19 cellular contexts compared by ENCODE assay signal in the genomic region with DNA sequence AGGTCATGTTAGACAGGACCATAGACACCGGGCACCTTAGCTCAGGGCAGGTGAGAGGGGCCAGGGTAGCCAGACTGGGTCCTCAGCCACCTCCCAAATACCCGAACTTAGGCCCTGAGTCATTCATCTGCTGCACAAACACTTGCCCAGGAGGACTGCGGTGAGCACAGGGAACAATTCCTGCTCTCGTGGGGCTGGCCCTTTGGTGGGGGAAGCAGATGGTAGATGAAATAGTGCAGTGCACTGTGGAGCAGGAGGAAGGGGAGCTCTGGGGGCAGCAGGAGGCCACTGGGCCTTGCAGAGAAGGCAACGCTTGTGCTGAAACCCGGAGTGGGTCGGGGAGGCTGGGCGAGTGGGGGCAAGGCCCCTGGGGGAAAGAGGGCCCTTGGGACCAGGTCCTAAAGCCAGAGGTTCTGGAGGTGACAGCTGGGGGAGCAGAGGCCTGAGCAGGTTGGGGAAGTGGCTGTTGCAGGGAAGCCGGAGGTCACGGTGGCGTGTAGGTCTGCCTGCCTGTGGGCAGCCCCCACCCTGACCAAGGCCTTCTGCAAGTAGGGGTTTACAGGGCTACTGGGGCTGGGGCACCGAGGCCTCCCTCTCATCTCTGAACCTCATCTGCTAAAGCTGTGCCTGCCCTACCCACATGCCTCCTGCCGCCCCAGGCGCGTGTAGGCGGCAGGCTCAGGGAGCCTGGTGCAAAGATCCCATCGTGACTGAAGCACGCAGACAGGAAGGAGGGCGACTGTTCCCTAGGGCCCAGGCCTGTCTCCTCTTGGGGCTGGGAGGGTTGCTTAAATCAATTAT. TPM values are rescaled to one million over a fixed set of nuclear protein-coding genes. Genes with fewer than 3 reads are reported as not detected.
DNase-seq lines count a peak whose midpoint lies in the region; ATAC-seq, FAIRE-seq and TF ChIP-seq lines count a peak whose summit lies in the region.
"Had no signal": no experiment of that assay in that cellular context is flagged by ENCODE, and none has a peak within 500 bp of the region (broad histone marks: within the 10 kb centered on the region; RNA-seq: fewer than 3 reads in every experiment).

No MANE protein-coding gene starts in this region.

- no peaks in the 10 kb centered on the region for H3K4me1 ChIP-seq in HEK293 (ENCODE audit: control insufficient read depth, insufficient read depth, low read length)
- no peaks in the 10 kb centered on the region; the same call in 1 of the 2 replicates for H3K4me1 ChIP-seq in GM12878 (ENCODE audit: control insufficient read depth, insufficient read depth, low read length)
- H3K4me1 ChIP-seq in ovary (ENCODE audit: insufficient read depth): no peaks in the 10 kb centered on the region

- no peak overlapping the region for H3K4me2 ChIP-seq in GM12878 (ENCODE audit: control insufficient read depth, insufficient read depth)

- no peak overlapping the region for H3K27ac Mint-ChIP-seq in Calu3 (ENCODE audit: unreplicated experiment)
- H3K27ac Mint-ChIP-seq: T-cell, type B pancreatic cell had no signal

- peaks cover 0 to 3% of the 10 kb centered on the region in 2 experiments; a peak in 2 of 4 replicates for H3K27me3 ChIP-seq in GM12878 (replicated peaks in 1 of 2; ENCODE audit: control insufficient read depth in 2 of 2, insufficient read depth in 2 of 2, low read length in 1 of 2)
- no peaks in the 10 kb centered on the region for H3K27me3 ChIP-seq in ovary

- H3K9me3 ChIP-seq in HEK293 (ENCODE audit: control insufficient read depth, insufficient read depth, low read depth, low read length): no peaks in the 10 kb centered on the region
- no peaks in the 10 kb centered on the region for H3K9me3 ChIP-seq in GM12878 (replicated peaks; ENCODE audit: control insufficient read depth, insufficient read depth, low read length)
- H3K9me3 ChIP-seq in ovary: no peaks in the 10 kb centered on the region

- WGBS in GM12878 (ENCODE audit: insufficient coverage, insufficient replicate concordance, low lambda C conversion rate, missing lambda C conversion rate): 13% methylated on average over 19 of the region's 19 CpGs
- WGBS in ovary, 3 donors: 74 to 79% (median 77%) methylated on average over 19 of the region's 19 CpGs

- H2AFZ ChIP-seq in GM12878 (ENCODE audit: control insufficient read depth, low read depth, low read length): no peak overlapping the region

- no peak for TF ChIP-seq POLR2A in GM12878 (IDR thresholded peaks at IDR 0.05; ENCODE audit: low read depth, low read length)
- TF ChIP-seq POLR2A in ovary (IDR thresholded peaks at IDR 0.05): no peak

- FAIRE-seq in GM12878 (lab: Jason Lieb, UNC): no peak
- FAIRE-seq: GM19239 had no signal

- no peak for TF ChIP-seq CTCF in Calu3 (IDR thresholded peaks at IDR 0.05; ENCODE audit: unreplicated experiment)
- no peak for TF ChIP-seq CTCF in HEK293 (tag by site-specific recombination; IDR thresholded peaks at IDR 0.05)
- TF ChIP-seq CTCF in GM12878 (IDR thresholded peaks at IDR 0.05 in 2 of 3, conservative IDR thresholded peaks at IDR 0.05 in 1 of 3; ENCODE audit: control insufficient read depth in 2 of 3, extremely low read depth in 1 of 3, insufficient read depth in 1 of 3, low read depth in 3 of 3, low read length in 3 of 3): no peak
- TF ChIP-seq CTCF in ovary (IDR thresholded peaks at IDR 0.05): no peak

- H3K4me1 Mint-ChIP-seq in Calu3 (ENCODE audit: low read depth, unreplicated experiment): no peaks in the 10 kb centered on the region

- no peak overlapping the region for H3K4me3 ChIP-seq in HEK293 (ENCODE audit: low read depth, low read length)
- no peak overlapping the region for H3K4me3 ChIP-seq in GM12878
- H3K4me3 ChIP-seq in ovary: no peak overlapping the region

- ATAC-seq in GM12878: peak; percentile 10; the same call in 1 of the 3 replicates
- ATAC-seq in HG03378 (IDR thresholded peaks at IDR 0.05; ENCODE audit: unreplicated experiment): no peak
- ATAC-seq: HCT116, T-cell had no signal

- H3K9ac ChIP-seq in GM12878 (ENCODE audit: control insufficient read depth, insufficient read depth, low read length): no peak overlapping the region

- no peaks in the 10 kb centered on the region for H3K36me3 Mint-ChIP-seq in Calu3 (ENCODE audit: insufficient read depth, unreplicated experiment)
- H3K36me3 Mint-ChIP-seq: T-cell, type B pancreatic cell had no signal

- in situ Hi-C loops in GM12878 (cut with MboI): no loop called here

- H3K79me2 ChIP-seq in GM12878 (ENCODE audit: control insufficient read depth, insufficient read depth, low read length): no peaks in the 10 kb centered on the region

- intact Hi-C loops in Calu3 (cut with micrococcal nuclease; ENCODE audit: unreplicated experiment) (no loop called here), GM12878 (cut with micrococcal nuclease; ENCODE audit: unreplicated experiment) (no loop called here), ovary (cut with DNase I) (loop anchor here in 1 of 4 donors (10.0 kb wide), 1 partner anchor 77 kb away; the partner anchor contains the start of gene C20orf204)

- H3K27ac ChIP-seq in HEK293 (ENCODE audit: extremely low read depth, low read depth, low read length) (no peak overlapping the region), GM12878 (ENCODE audit: control insufficient read depth, insufficient read depth) (no peak overlapping the region), ovary (no peak overlapping the region)

- RAD21 ChIA-PET in GM12878 (lab: Charles Lee; ENCODE audit: unreplicated experiment): interaction anchor here (1.2 to 4.9 kb wide), 4 partner anchors 12 to 74 kb away, joined by 3 to 16 read pairs (median 4); partner anchors contain the start of gene LKAAEAR1

- no peak for TF ChIP-seq RAD21 in GM12878 (IDR thresholded peaks at IDR 0.05; ENCODE audit: insufficient read depth, low read depth, low read length)

- CTCF ChIA-PET in Calu3 (lab: Charles Lee): interaction anchor here (0.5 kb wide), 1 partner anchor 67 kb away, joined by 3 read pairs; no protein-coding TSS in a partner anchor
- CTCF ChIA-PET in HEK293 (lab: Yijun Ruan, JAX): interaction anchor here (1.8 kb wide), 1 partner anchor 9 kb away, joined by 8 read pairs; no protein-coding TSS in a partner anchor
- CTCF ChIA-PET in GM12878 (lab: Yijun Ruan, JAX): interaction anchor here (0.8 to 2.3 kb wide), 5 partner anchors 8 to 132 kb away, joined by 3 to 16 read pairs (median 4); no protein-coding TSS in a partner anchor

- peaks cover 94% of the 10 kb centered on the region for H3K27me3 Mint-ChIP-seq in Calu3 (ENCODE audit: unreplicated experiment)

- no TSS peak for BruUV-seq in Calu3 (replicated peaks; lab: Mats Ljungman, UMichigan)
- no TSS peak for BruUV-seq in GM12878 (replicated peaks; lab: Mats Ljungman, UMichigan)

- POLR2A ChIA-PET in HEK293 (lab: Yijun Ruan, JAX): no interaction called here
- POLR2A ChIA-PET in GM12878 (lab: Charles Lee): no interaction called here

- SMC1A ChIA-PET in GM12878 (lab: Charles Lee; ENCODE audit: uncharacterized antibody, unreplicated experiment): interaction anchor here (0.8 to 1.4 kb wide), 3 partner anchors 8 to 29 kb away, joined by 3 to 5 read pairs (median 3); no protein-coding TSS in a partner anchor

- no peak for TF ChIP-seq EP300 in GM12878 (IDR thresholded peaks at IDR 0.05; ENCODE audit: borderline replicate concordance in 1 of 2, control insufficient read depth in 1 of 2, low read depth in 2 of 2, low read length in 2 of 2)
- TF ChIP-seq EP300 in ovary (IDR thresholded peaks at IDR 0.05): no peak

- H3K9me3 Mint-ChIP-seq in Calu3 (ENCODE audit: low read depth, unreplicated experiment): no peaks in the 10 kb centered on the region
- H3K9me3 Mint-ChIP-seq: T-cell, type B pancreatic cell had no signal

- no peaks in the 10 kb centered on the region for H4K20me1 ChIP-seq in GM12878 (ENCODE audit: control insufficient read depth, insufficient read depth)

- H3K36me3 ChIP-seq in HEK293 (ENCODE audit: control insufficient read depth in 2 of 2, insufficient read depth in 1 of 2, low read length in 2 of 2): no peaks in the 10 kb centered on the region
- H3K36me3 ChIP-seq in GM12878 (ENCODE audit: control insufficient read depth in 2 of 2, insufficient read depth in 2 of 2, low read length in 1 of 2): no peaks in the 10 kb centered on the region
- no peaks in the 10 kb centered on the region for H3K36me3 ChIP-seq in ovary

- DNase-seq in Calu3 (peak; percentile 7), GM12878 (ENCODE audit: low read depth, low spot score) (no peak), ovary (peak in 3 of 5 donors; percentile 1 to 19 (median 3)), activated gamma-delta T cell treated with Interleukin-2 at 50 U/mL for 16 hours (no peak), NCI-H2227 (lab: John Stamatoyannopoulos, UW; ENCODE audit: unreplicated experiment) (no peak)
- no peak for DNase-seq in effector CD4-positive, alpha-beta T cell
- DNase-seq: amygdala; COR-L47; kidney glomerular epithelial cell; NCI-H1417; NK-92 treated with Interleukin-12 subunit alpha and Interleukin-12 subunit beta, amount 100 ng/mL, for 24 hours had no signal

- no peak overlapping the region for H3K4me3 Mint-ChIP-seq in Calu3 (ENCODE audit: low read depth, unreplicated experiment)
- H3K4me3 Mint-ChIP-seq: T-cell, type B pancreatic cell had no signal

RNA-seq across cellular contexts. Expression of gene NPBWR2, which starts 4.7 kb away (rescaled TPM):
- total RNA-seq in Calu3 (2022): not detected in 2 replicates
- total RNA-seq in GM12878 (2013; cell fraction: nucleolus; rRNA removed): not detected in 2 replicates
- not detected in 2 replicates for total RNA-seq in GM12878 (2014; rRNA removed)
- total RNA-seq in GM12878 (2014; rRNA removed; fragmentation: Illumina TruSeq; extraction: Trizol): not detected in 2 replicates
- not detected in 2 replicates for total RNA-seq in GM12878 (2021)
- polyA plus RNA-seq in GM12878 (2011; ENCODE audit: low read depth): not detected
- polyA plus RNA-seq in GM12878 (2011; rRNA removed): not detected in 2 replicates
- not detected in 2 replicates for polyA plus RNA-seq in GM12878 (2011; cell fraction: cytosol; rRNA removed)
- polyA plus RNA-seq in GM12878 (2011; cell fraction: nucleus; rRNA removed): 0.07 TPM in 1 of 2 replicates, not detected in the other
- polyA plus RNA-seq in GM12878 (2012): not detected in 2 replicates
- not detected in 2 replicates for polyA plus RNA-seq in GM12878 (2014; fragmentation: Illumina TruSeq; extraction: Trizol)
- not detected for polyA plus RNA-seq in GM12878 (2014; fragmentation: Nextera tagmentation; extraction: Ambion mirVana)
- not detected in 2 replicates for polyA plus RNA-seq in GM12878 (2014; rRNA removed)
- polyA plus RNA-seq in GM12878 (2016; fragmentation: Nextera tagmentation; extraction: Ambion mirVana): not detected
- polyA minus RNA-seq in GM12878 (2011; rRNA and poly(A)+ RNA removed): not detected in 2 replicates
- polyA minus RNA-seq in GM12878 (2011; cell fraction: cytosol; rRNA and poly(A)+ RNA removed): not detected in 2 replicates
- 0.24 TPM in 1 of 2 replicates, not detected in the other for polyA minus RNA-seq in GM12878 (2011; cell fraction: nucleus; rRNA and poly(A)+ RNA removed)
- not detected for total RNA-seq in ovary
- not detected for polyA plus RNA-seq in ovary
- total RNA-seq: activated CD8-positive, alpha-beta memory T cell treated with anti-CD3 and anti-CD28 coated beads for 36 hours; T-cell had no signal
- polyA plus RNA-seq: neural cell had no signal

RNA-seq across cellular contexts. Expression of gene LKAAEAR1, which starts 27.8 kb away (rescaled TPM):
- total RNA-seq in Calu3 (2022) (not detected in 2 replicates), GM12878 (2014; rRNA removed) (not detected in 2 replicates), GM12878 (2014; rRNA removed; fragmentation: Illumina TruSeq; extraction: Trizol) (not detected in 2 replicates), GM12878 (2021) (not detected in 2 replicates), ovary (10 to 100 TPM in 1 of 7 donors, not detected in 6; 10.5 TPM)
- not detected in 2 replicates for total RNA-seq in GM12878 (2013; cell fraction: nucleolus; rRNA removed)
- not detected for polyA plus RNA-seq in GM12878 (2011; ENCODE audit: low read depth)
- polyA plus RNA-seq in GM12878 (2011; rRNA removed) (not detected in 2 replicates), GM12878 (2014; fragmentation: Illumina TruSeq; extraction: Trizol) (not detected in 2 replicates), GM12878 (2014; fragmentation: Nextera tagmentation; extraction: Ambion mirVana) (not detected), GM12878 (2014; rRNA removed) (not detected in 2 replicates), GM12878 (2016; fragmentation: Nextera tagmentation; extraction: Ambion mirVana) (not detected), ovary (not detected)
- polyA plus RNA-seq in GM12878 (2011; cell fraction: cytosol; rRNA removed): not detected in 2 replicates
- polyA plus RNA-seq in GM12878 (2011; cell fraction: nucleus; rRNA removed): not detected in 2 replicates
- not detected in 2 replicates for polyA plus RNA-seq in GM12878 (2012)
- polyA minus RNA-seq in GM12878 (2011; rRNA and poly(A)+ RNA removed): not detected in 2 replicates
- polyA minus RNA-seq in GM12878 (2011; cell fraction: cytosol; rRNA and poly(A)+ RNA removed): not detected in 2 replicates
- not detected in 2 replicates for polyA minus RNA-seq in GM12878 (2011; cell fraction: nucleus; rRNA and poly(A)+ RNA removed)

RNA-seq across cellular contexts. Expression of gene OPRL1, which starts 32.2 kb away (rescaled TPM):
- total RNA-seq in Calu3 (2022) (0.17 and 0.33 TPM in 2 replicates), GM12878 (2014; rRNA removed) (0.34 and 0.38 TPM in 2 replicates), GM12878 (2014; rRNA removed; fragmentation: Illumina TruSeq; extraction: Trizol) (0.09 and 0.14 TPM in 2 replicates), GM12878 (2021) (0.41 and 0.51 TPM in 2 replicates), ovary (under 1 TPM; 0.12 to 0.80 (median 0.43) TPM)
- total RNA-seq in GM12878 (2013; cell fraction: nucleolus; rRNA removed): 0.69 and 0.71 TPM in 2 replicates
- 0.29 TPM for polyA plus RNA-seq in GM12878 (2011; ENCODE audit: low read depth)
- polyA plus RNA-seq in GM12878 (2011; rRNA removed) (0.14 and 0.38 TPM in 2 replicates), GM12878 (2014; fragmentation: Illumina TruSeq; extraction: Trizol) (0.15 TPM in 1 of 2 replicates, not detected in the other), GM12878 (2014; fragmentation: Nextera tagmentation; extraction: Ambion mirVana) (under 1 TPM in 1 of 2 experiments, not detected in 1; 0.04 TPM), GM12878 (2014; rRNA removed) (0.27 and 0.36 TPM in 2 replicates), GM12878 (2016; fragmentation: Nextera tagmentation; extraction: Ambion mirVana) (under 1 TPM; 0.12 to 0.24 TPM), ovary (under 1 TPM; 0.25 to 0.62 TPM)
- 0.42 and 0.48 TPM in 2 replicates for polyA plus RNA-seq in GM12878 (2011; cell fraction: cytosol; rRNA removed)
- polyA plus RNA-seq in GM12878 (2011; cell fraction: nucleus; rRNA removed): 0.97 and 1.1 TPM in 2 replicates
- polyA plus RNA-seq in GM12878 (2012): 0.58 and 0.86 TPM in 2 replicates
- 0.37 and 0.88 TPM in 2 replicates for polyA minus RNA-seq in GM12878 (2011; rRNA and poly(A)+ RNA removed)
- 0.31 TPM in 1 of 2 replicates, not detected in the other for polyA minus RNA-seq in GM12878 (2011; cell fraction: cytosol; rRNA and poly(A)+ RNA removed)
- polyA minus RNA-seq in GM12878 (2011; cell fraction: nucleus; rRNA and poly(A)+ RNA removed): 0.19 and 0.24 TPM in 2 replicates

RNA-seq across cellular contexts. Expression of gene RGS19, which starts 32.7 kb away (rescaled TPM):
- total RNA-seq in Calu3 (2022) (17.2 and 17.8 TPM in 2 replicates), GM12878 (2014; rRNA removed) (56.0 and 62.4 TPM in 2 replicates), GM12878 (2014; rRNA removed; fragmentation: Illumina TruSeq; extraction: Trizol) (15.2 and 15.3 TPM in 2 replicates), GM12878 (2021) (47.1 and 51.0 TPM in 2 replicates), ovary (1 to 10 TPM; 3.3 to 7.6 (median 4.6) TPM)
- total RNA-seq in GM12878 (2013; cell fraction: nucleolus; rRNA removed): 36.2 and 39.2 TPM in 2 replicates
- polyA plus RNA-seq in GM12878 (2011; ENCODE audit: low read depth): 7.5 TPM
- polyA plus RNA-seq in GM12878 (2011; rRNA removed) (22.6 and 34.7 TPM in 2 replicates), GM12878 (2014; fragmentation: Illumina TruSeq; extraction: Trizol) (4.7 and 9.6 TPM in 2 replicates), GM12878 (2014; fragmentation: Nextera tagmentation; extraction: Ambion mirVana) (1 to 10 TPM in 1 of 2 experiments, under 1 TPM in 1; 0.82 to 3.3 TPM), GM12878 (2014; rRNA removed) (61.4 and 64.3 TPM in 2 replicates), GM12878 (2016; fragmentation: Nextera tagmentation; extraction: Ambion mirVana) (10 to 100 TPM; 45.0 to 53.5 TPM), ovary (1 to 10 TPM; 2.1 to 4.5 TPM)
- 51.6 and 94.5 TPM in 2 replicates for polyA plus RNA-seq in GM12878 (2011; cell fraction: cytosol; rRNA removed)
- 56.1 and 57.8 TPM in 2 replicates for polyA plus RNA-seq in GM12878 (2011; cell fraction: nucleus; rRNA removed)
- 39.7 and 39.8 TPM in 2 replicates for polyA plus RNA-seq in GM12878 (2012)
- polyA minus RNA-seq in GM12878 (2011; rRNA and poly(A)+ RNA removed): 21.4 and 38.2 TPM in 2 replicates
- 21.9 and 23.7 TPM in 2 replicates for polyA minus RNA-seq in GM12878 (2011; cell fraction: cytosol; rRNA and poly(A)+ RNA removed)
- 14.7 and 21.8 TPM in 2 replicates for polyA minus RNA-seq in GM12878 (2011; cell fraction: nucleus; rRNA and poly(A)+ RNA removed)

RNA-seq across cellular contexts. Expression of gene TCEA2, which starts 49.0 kb away (rescaled TPM):
- total RNA-seq in Calu3 (2022) (39.9 and 43.7 TPM in 2 replicates), GM12878 (2014; rRNA removed) (13.4 and 17.2 TPM in 2 replicates), GM12878 (2014; rRNA removed; fragmentation: Illumina TruSeq; extraction: Trizol) (8.8 and 9.3 TPM in 2 replicates), GM12878 (2021) (38.0 and 42.5 TPM in 2 replicates), ovary (10 to 100 TPM; 41.0 to 93.5 (median 71.9) TPM)
- 10.1 and 12.7 TPM in 2 replicates for total RNA-seq in GM12878 (2013; cell fraction: nucleolus; rRNA removed)
- polyA plus RNA-seq in GM12878 (2011; ENCODE audit: low read depth): 23.0 TPM
- polyA plus RNA-seq in GM12878 (2011; rRNA removed) (11.4 and 13.2 TPM in 2 replicates), GM12878 (2014; fragmentation: Illumina TruSeq; extraction: Trizol) (2.8 and 10.8 TPM in 2 replicates), GM12878 (2014; fragmentation: Nextera tagmentation; extraction: Ambion mirVana) (10 to 100 TPM in 1 of 2 experiments, 1 to 10 TPM in 1; 3.4 to 12.3 TPM), GM12878 (2014; rRNA removed) (17.8 and 26.0 TPM in 2 replicates), GM12878 (2016; fragmentation: Nextera tagmentation; extraction: Ambion mirVana) (10 to 100 TPM; 21.2 to 22.0 TPM), ovary (10 to 100 TPM; 20.0 to 78.4 TPM)
- 25.9 and 26.5 TPM in 2 replicates for polyA plus RNA-seq in GM12878 (2011; cell fraction: cytosol; rRNA removed)
- 84.3 and 88.7 TPM in 2 replicates for polyA plus RNA-seq in GM12878 (2011; cell fraction: nucleus; rRNA removed)
- polyA plus RNA-seq in GM12878 (2012): 27.4 and 30.3 TPM in 2 replicates
- polyA minus RNA-seq in GM12878 (2011; rRNA and poly(A)+ RNA removed): 7.1 and 14.5 TPM in 2 replicates
- polyA minus RNA-seq in GM12878 (2011; cell fraction: cytosol; rRNA and poly(A)+ RNA removed): 6.0 and 6.2 TPM in 2 replicates
- polyA minus RNA-seq in GM12878 (2011; cell fraction: nucleus; rRNA and poly(A)+ RNA removed): 15.2 and 18.4 TPM in 2 replicates

Comparison
In these comparisons a context has a peak if more than half of its experiments do, and no peak if none do; other contexts are left out.
1. DNase-seq: peak in Calu3 (single experiment) and ovary (3 of 5); none in GM12878 (single experiment), activated gamma-delta T cell treated with Interleukin-2 at 50 U/mL for 16 hours (single experiment), effector CD4-positive, alpha-beta T cell (single experiment) and NCI-H2227 (single experiment).